In the genomic region with DNA sequence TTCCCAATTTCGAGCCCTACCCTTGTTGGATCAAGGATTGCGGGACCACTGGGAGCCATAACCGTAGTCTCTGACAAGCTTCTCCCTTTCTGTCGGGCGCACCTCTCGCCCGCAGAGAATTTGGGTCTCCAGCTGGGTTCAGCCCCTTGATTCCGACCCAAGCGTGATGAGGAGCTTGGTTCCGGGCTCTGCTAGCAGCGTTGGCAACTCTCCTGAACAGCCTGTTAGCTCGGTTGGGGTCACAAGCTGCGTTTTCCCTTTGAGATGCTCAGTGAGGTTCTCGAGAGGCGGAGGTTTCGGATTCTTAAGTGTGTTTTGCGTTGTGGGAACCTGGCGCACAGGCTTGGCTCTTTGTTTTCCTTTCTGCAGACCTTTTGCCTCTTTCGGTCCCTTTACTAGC, we compare ENCODE assay signal across 8 cellular contexts. TPM values are rescaled to one million over a fixed set of nuclear protein-coding genes. Genes with fewer than 3 reads are reported as not detected.
DNase-seq lines count a peak whose midpoint lies in the region; ATAC-seq and TF ChIP-seq lines count a peak whose summit lies in the region.

No MANE protein-coding gene starts in this region.

- peak overlapping the region; percentile 69 for H3K4me2 ChIP-seq in neural cell (ENCODE audit: low read length)

- no peaks in the 10 kb centered on the region for H3K36me3 ChIP-seq in neural cell (ENCODE audit: insufficient read depth, low read length)

- H3K9me3 ChIP-seq in neural cell (ENCODE audit: low read length), result no peaks in the 10 kb centered on the region

- H3K27me3 ChIP-seq in neural cell (ENCODE audit: insufficient read depth, low read depth, low read length), result no peaks in the 10 kb centered on the region

- peak overlapping the region; percentile 86 for H3K4me3 ChIP-seq in neural cell (ENCODE audit: low read length)

- TF ChIP-seq POLR2A in erythroblast (IDR thresholded peaks at IDR 0.05; ENCODE audit: low read length), result no peak

- TF ChIP-seq EP300 in neural cell (conservative IDR thresholded peaks at IDR 0.05; ENCODE audit: poor library complexity, severe bottlenecking), result no peak

- TF ChIP-seq RAD21 in neural cell (conservative IDR thresholded peaks at IDR 0.05), result no peak

- H3K9ac ChIP-seq in neural cell (ENCODE audit: low read length), result peak overlapping the region; percentile 94

- peaks cover 25% of the 10 kb centered on the region for H3K79me2 ChIP-seq in neural cell (replicated peaks; ENCODE audit: insufficient read depth, low read length)

- peak; percentile 14 to 23 for DNase-seq in stimulated activated CD4-positive, alpha-beta T cell treated with anti-CD3 and anti-CD28 coated beads, Interleukin-2, amount 100 ng/mL, for 24 hours
- no peak for DNase-seq in stimulated activated CD4-positive, alpha-beta T cell treated with anti-CD3 and anti-CD28 coated beads, Interleukin-12 subunit alpha, Interleukin-12 subunit beta, amount 100 ng/mL, for 4 hours
- DNase-seq in erythroblast (lab: John Stamatoyannopoulos, UW), result peak; percentile 54 to 66
- DNase-seq in T1000 (lab: John Stamatoyannopoulos, UW), result no peak
- DNase-seq in NCI-H2029 treated with DMSO at 0.1 percent for 48 hours (lab: John Stamatoyannopoulos, UW), result no peak

- H2AFZ ChIP-seq in neural cell (ENCODE audit: low read depth, low read length), result peak overlapping the region; percentile 69

- no peaks in the 10 kb centered on the region for H4K20me1 ChIP-seq in neural cell (ENCODE audit: insufficient read depth)

- H3F3A ChIP-seq in neural cell (ENCODE audit: insufficient read depth, low read length, poor library complexity, severe bottlenecking), result no peaks in the 10 kb centered on the region

- TF ChIP-seq CTCF in VCaP (conservative IDR thresholded peaks at IDR 0.05) (no peak), neural cell (IDR thresholded peaks at IDR 0.05; ENCODE audit: poor library complexity, severe bottlenecking) (no peak)

- peak overlapping the region; percentile 69; the same call in 1 of the 2 replicates for H3K27ac ChIP-seq in VCaP
- peak overlapping the region; percentile 52 for H3K27ac ChIP-seq in neural cell (ENCODE audit: low read length)

- no peaks in the 10 kb centered on the region for H3K9me2 ChIP-seq in neural cell (ENCODE audit: insufficient read depth, low read length)

- ATAC-seq in HG03571 (IDR thresholded peaks at IDR 0.05; ENCODE audit: unreplicated experiment), result no peak

TF ChIP-seq in neural cell, 6 proteins besides CTCF, POLR2A, EP300 and RAD21:
- no peak for TF ChIP-seq REST (IDR thresholded peaks at IDR 0.05; ENCODE audit: borderline replicate concordance)
- no peak for TF ChIP-seq MXI1 (conservative IDR thresholded peaks at IDR 0.05; ENCODE audit: poor library complexity, severe bottlenecking)
- TF ChIP-seq TAF1 (IDR thresholded peaks at IDR 0.05; ENCODE audit: low read depth), result no peak
- no peak for TF ChIP-seq EZH2 (IDR thresholded peaks at IDR 0.05; ENCODE audit: borderline replicate concordance, insufficient read depth, low read length, poor library complexity, severe bottlenecking)
- no peak for TF ChIP-seq POLR2AphosphoS5 (IDR thresholded peaks at IDR 0.05)
- no peak for TF ChIP-seq SMC3 (conservative IDR thresholded peaks at IDR 0.05; ENCODE audit: poor library complexity)

RNA-seq across cellular contexts. Expression of gene ATXN1L, which starts 0.7 kb away (rescaled TPM):
- polyA plus RNA-seq in neural cell, result 8.1 and 9.5 TPM in 2 replicates
- 24.9 and 26.3 TPM in 2 replicates for polyA minus RNA-seq in neural cell

RNA-seq across cellular contexts. Expression of gene ZNF821, which starts 37.5 kb away (rescaled TPM):
- polyA plus RNA-seq in neural cell, result 128 and 148 TPM in 2 replicates
- 81.7 and 89.6 TPM in 2 replicates for polyA minus RNA-seq in neural cell

RNA-seq across cellular contexts. Expression of gene AP1G1, which starts 37.8 kb away (rescaled TPM):
- 57.1 and 62.2 TPM in 2 replicates for polyA plus RNA-seq in neural cell
- 177 and 191 TPM in 2 replicates for polyA minus RNA-seq in neural cell

RNA-seq across cellular contexts. Expression of gene IST1, which starts 48.9 kb away (rescaled TPM):
- polyA plus RNA-seq in neural cell, result 389 and 461 TPM in 2 replicates
- polyA minus RNA-seq in neural cell, result 263 and 297 TPM in 2 replicates

Comparison
In these comparisons a context has a peak if more than half of its experiments do, and no peak if none do; other contexts are left out.
1. DNase-seq: peak in stimulated activated CD4-positive, alpha-beta T cell treated with anti-CD3 and anti-CD28 coated beads, Interleukin-2, amount 100 ng/mL, for 24 hours (2 of 2) and erythroblast (2 of 2); none in stimulated activated CD4-positive, alpha-beta T cell treated with anti-CD3 and anti-CD28 coated beads, Interleukin-12 subunit alpha, Interleukin-12 subunit beta, amount 100 ng/mL, for 4 hours (single experiment), T1000 (single experiment) and NCI-H2029 treated with DMSO at 0.1 percent for 48 hours (single experiment).